In genomic region chr5:135031146-135031812, GRCh38 we compare ENCODE assay signal across 9 cellular contexts. TPM values are rescaled to one million over a fixed set of nuclear protein-coding genes. Genes with fewer than 3 reads are reported as not detected.
DNase-seq lines count a peak whose midpoint lies in the region; ATAC-seq and TF ChIP-seq lines count a peak whose summit lies in the region.
"Had no signal": no experiment of that assay in that cellular context is flagged by ENCODE, and none has a peak within 500 bp of the region (broad histone marks: within the 10 kb centered on the region; RNA-seq: fewer than 3 reads in every experiment).

No MANE protein-coding gene starts in this region.

- ATAC-seq in CD4-positive, CD25-positive, alpha-beta regulatory T cell (ENCODE audit: low read depth in 2 of 2) = peak in 1 of 2 donors; percentile 18
- ATAC-seq in GM18502 (IDR thresholded peaks at IDR 0.05; ENCODE audit: poor library complexity, unreplicated experiment) = no peak

- no peak for TF ChIP-seq POLR2A in breast epithelium (IDR thresholded peaks at IDR 0.05)

- H3K9me3 ChIP-seq in CD4-positive, CD25-positive, alpha-beta regulatory T cell (ENCODE audit: control insufficient read depth in 2 of 2, low read length in 2 of 2) = no peaks in the 10 kb centered on the region
- H3K9me3 ChIP-seq in Loucy (ENCODE audit: insufficient read depth, low read depth, low read length) = no peaks in the 10 kb centered on the region
- H3K9me3 ChIP-seq in breast epithelium = no peaks in the 10 kb centered on the region
- no peaks in the 10 kb centered on the region for H3K9me3 ChIP-seq in muscle layer of duodenum (ENCODE audit: control insufficient read depth in 1 of 2, low read length in 2 of 2)

- H3K4me1 Mint-ChIP-seq in CD4-positive, CD25-positive, alpha-beta regulatory T cell = peaks cover 11 to 46% (median 29%) of the 10 kb centered on the region in 4 donors

- peak in 1 of 3 donors; percentile 29 for DNase-seq in CD4-positive, CD25-positive, alpha-beta regulatory T cell
- DNase-seq in breast epithelium (ENCODE audit: low spot score in 2 of 2) = no peak
- DNase-seq in NCI-H526 (lab: John Stamatoyannopoulos, UW) = no peak
- no peak for DNase-seq in NCI-H524 (lab: John Stamatoyannopoulos, UW)
- no peak for DNase-seq in HuH-7.5 (ENCODE audit: low spot score)
- DNase-seq: activated CD4-positive, alpha-beta T cell treated with anti-CD3 and anti-CD28 coated beads, Interleukin-2, amount 50 U/mL, for 4 hours had no signal

- peaks cover 17% of the 10 kb centered on the region for H4K20me1 ChIP-seq in Loucy (ENCODE audit: insufficient read depth, low read length, poor library complexity, severe bottlenecking)

- no peaks in the 10 kb centered on the region for H3K36me3 Mint-ChIP-seq in CD4-positive, CD25-positive, alpha-beta regulatory T cell

- no peaks in the 10 kb centered on the region for H3K36me3 ChIP-seq in CD4-positive, CD25-positive, alpha-beta regulatory T cell (ENCODE audit: control insufficient read depth, insufficient read depth, low read length)
- H3K36me3 ChIP-seq in Loucy (ENCODE audit: insufficient read depth, low read length) (no peaks in the 10 kb centered on the region), breast epithelium (no peaks in the 10 kb centered on the region), muscle layer of duodenum (ENCODE audit: control insufficient read depth in 1 of 2, insufficient read depth in 2 of 2, low read length in 2 of 2) (no peaks in the 10 kb centered on the region)

- peaks cover 0 to 15% (median 0%) of the 10 kb centered on the region in 7 donors for H3K9me3 Mint-ChIP-seq in CD4-positive, CD25-positive, alpha-beta regulatory T cell

- H3K27me3 Mint-ChIP-seq in CD4-positive, CD25-positive, alpha-beta regulatory T cell = peaks cover 71% of the 10 kb centered on the region

- H3K27ac ChIP-seq in CD4-positive, CD25-positive, alpha-beta regulatory T cell (ENCODE audit: insufficient read depth, low read length, poor library complexity, severe bottlenecking) = no peak overlapping the region
- no peak overlapping the region for H3K27ac ChIP-seq in breast epithelium
- H3K27ac ChIP-seq in muscle layer of duodenum (ENCODE audit: low read length) = peak overlapping the region; percentile 60

- H3K4me2 ChIP-seq in Loucy (ENCODE audit: low read depth, low read length, poor library complexity, severe bottlenecking) = peak overlapping the region; percentile 78

- H3K4me3 ChIP-seq in CD4-positive, CD25-positive, alpha-beta regulatory T cell (ENCODE audit: low read depth, low read length) = no peak overlapping the region
- peak overlapping the region; percentile 88 for H3K4me3 ChIP-seq in Loucy (ENCODE audit: low read length, poor library complexity, severe bottlenecking)
- peak overlapping the region; percentile 24 to 67 (median 26) for H3K4me3 ChIP-seq in breast epithelium
- peak overlapping the region; percentile 51 to 66 for H3K4me3 ChIP-seq in muscle layer of duodenum (ENCODE audit: low read depth in 1 of 2, low read length in 2 of 2)

- peaks cover 13% of the 10 kb centered on the region for H3K4me1 ChIP-seq in CD4-positive, CD25-positive, alpha-beta regulatory T cell (ENCODE audit: control insufficient read depth, insufficient read depth, low read length, poor library complexity, severe bottlenecking)
- H3K4me1 ChIP-seq in Loucy (ENCODE audit: insufficient read depth, low read length, poor library complexity, severe bottlenecking) (peaks cover 15% of the 10 kb centered on the region), breast epithelium (peaks cover 13 to 17% of the 10 kb centered on the region in 2 donors), muscle layer of duodenum (ENCODE audit: control insufficient read depth in 1 of 2, insufficient read depth in 2 of 2, low read length in 2 of 2) (peaks cover 0 to 51% of the 10 kb centered on the region in 2 donors)

- no peak for TF ChIP-seq CTCF in Loucy (conservative IDR thresholded peaks at IDR 0.05; ENCODE audit: low read length)
- TF ChIP-seq CTCF in breast epithelium (IDR thresholded peaks at IDR 0.05) = no peak

- no peak overlapping the region for H3K27ac Mint-ChIP-seq in CD4-positive, CD25-positive, alpha-beta regulatory T cell

- H3K4me3 Mint-ChIP-seq in CD4-positive, CD25-positive, alpha-beta regulatory T cell = peak overlapping the region in 3 of 4 donors; percentile 46 to 68 (median 63)

- intact Hi-C loops in breast epithelium (cut with DNase I; ENCODE audit: low total_unique reads) = no loop called here

- peak overlapping the region; percentile 80 for H3K9ac ChIP-seq in Loucy (ENCODE audit: low read depth, low read length, poor library complexity, severe bottlenecking)

- no peaks in the 10 kb centered on the region for H3K9me2 ChIP-seq in Loucy (replicated peaks; ENCODE audit: low read depth, low read length)

- peaks cover 72% of the 10 kb centered on the region for H3K79me2 ChIP-seq in Loucy (ENCODE audit: insufficient read depth, low read length)

- no peaks in the 10 kb centered on the region for H3F3A ChIP-seq in Loucy (ENCODE audit: low read depth)

- H2AFZ ChIP-seq in Loucy (ENCODE audit: low read length) = no peak overlapping the region

- H3K27me3 ChIP-seq in CD4-positive, CD25-positive, alpha-beta regulatory T cell (ENCODE audit: control insufficient read depth, insufficient read depth, low read length) = peaks cover 25% of the 10 kb centered on the region
- H3K27me3 ChIP-seq in Loucy (ENCODE audit: insufficient read depth, low read length, poor library complexity, severe bottlenecking) (peaks cover 17% of the 10 kb centered on the region), breast epithelium (peaks cover 7 to 93% of the 10 kb centered on the region in 2 donors), muscle layer of duodenum (ENCODE audit: low read depth, low read length) (peaks cover 58% of the 10 kb centered on the region)

RNA-seq across cellular contexts. Expression of gene PITX1, which starts 2.7 kb away (rescaled TPM):
- total RNA-seq in CD4-positive, CD25-positive, alpha-beta regulatory T cell = not detected
- not detected for polyA plus RNA-seq in CD4-positive, CD25-positive, alpha-beta regulatory T cell
- total RNA-seq in breast epithelium = 1 to 10 TPM in 1 of 3 donors, under 1 TPM in 2; 0.15 to 2.1 (median 0.33) TPM
